Comparison of ENCODE assay signal across 31 cellular contexts in genomic region chr22:41766476-41766875, GRCh38.
"Had no signal": no experiment of that assay in that cellular context is flagged by ENCODE, and none has a peak within 500 bp of the region (broad histone marks: within the 10 kb centered on the region; RNA-seq: fewer than 3 reads in every experiment).

No MANE protein-coding gene starts in this region.

- H3K4me1 ChIP-seq: heart left ventricle, left ventricle myocardium inferior, pancreas, prostate gland, right atrium auricular region, right lobe of liver, transverse colon, upper lobe of left lung, vagina had no signal

- H3K36me3 Mint-ChIP-seq: immature natural killer cell; mesothelial cell of epicardium; naive B cell; natural killer cell treated with Interleukin-12 subunit alpha and Interleukin-12 subunit beta and Interleukin-15 and Interleukin-18, amount 100 ng/mL, for 72 hours; stimulated activated memory B cell treated with anti-CD40 and anti-IgM and Interleukin-4, amounts not matched to agents 10 μg/mL and 1 μg/mL and 100 μg/mL, for 72 hours had no signal

- H3K9me3 ChIP-seq: heart left ventricle, left ventricle myocardium inferior, pancreas, prostate gland, right atrium auricular region, right lobe of liver, transverse colon, upper lobe of left lung, vagina had no signal

- DNase-seq: heart left ventricle; hypothalamus; immature natural killer cell; kidney; left colon; left ventricle myocardium inferior; mesendoderm; naive B cell; nucleus accumbens; pancreas; posterior cingulate gyrus; right lobe of liver; stimulated activated CD4-positive, alpha-beta T cell treated with anti-CD3 and anti-CD28 coated beads, Interleukin-1b, Interleukin-23, amount 100 ng/mL, for 48 hours; stimulated activated CD4-positive, alpha-beta T cell treated with anti-CD3 and anti-CD28 coated beads, Interleukin-2, amount 100 ng/mL, for 48 hours; stimulated activated CD4-positive, alpha-beta T cell treated with anti-CD3 and anti-CD28 coated beads, Interleukin-4, amount 100 ng/mL, for 4 hours; stimulated activated CD8-positive, alpha-beta memory T cell treated with anti-CD3 and anti-CD28 coated beads, Interleukin-4, amount 100 ng/mL, for 48 hours; stimulated activated naive CD4-positive, alpha-beta T cell treated with Interleukin-2 at 50 U/mL for 16 hours; stimulated activated naive CD8-positive, alpha-beta T cell treated with anti-CD3 and anti-CD28 coated beads, Interleukin-15, amount 100 ng/mL, for 72 hours; substantia nigra; transverse colon; upper lobe of left lung had no signal

- H3K27me3 ChIP-seq: heart left ventricle, pancreas, right atrium auricular region, right lobe of liver, transverse colon, upper lobe of left lung, vagina had no signal

- H3K4me3 Mint-ChIP-seq: immature natural killer cell; mesothelial cell of epicardium; naive B cell; natural killer cell treated with Interleukin-12 subunit alpha and Interleukin-12 subunit beta and Interleukin-15 and Interleukin-18, amount 100 ng/mL, for 72 hours; neural crest cell; stimulated activated memory B cell treated with anti-CD40 and anti-IgM and Interleukin-4, amounts not matched to agents 10 μg/mL and 1 μg/mL and 100 μg/mL, for 72 hours; stimulated activated naive CD8-positive, alpha-beta T cell treated with anti-CD3 and anti-CD28 coated beads, Interleukin-15, amount 100 ng/mL, for 72 hours had no signal

- H3K36me3 ChIP-seq: heart left ventricle, left ventricle myocardium inferior, pancreas, prostate gland, right atrium auricular region, right lobe of liver, transverse colon, upper lobe of left lung, vagina had no signal

- H3K4me3 ChIP-seq: heart left ventricle, left ventricle myocardium inferior, lung, pancreas, prostate gland, right atrium auricular region, right lobe of liver, smooth muscle cell, transverse colon, upper lobe of left lung, vagina had no signal

- H3K4me1 Mint-ChIP-seq: immature natural killer cell, mesothelial cell of epicardium had no signal

- FAIRE-seq: islet of Langerhans, kidney, pancreas had no signal

- H3K9me3 Mint-ChIP-seq: immature natural killer cell; mesothelial cell of epicardium; naive B cell; natural killer cell treated with Interleukin-12 subunit alpha and Interleukin-12 subunit beta and Interleukin-15 and Interleukin-18, amount 100 ng/mL, for 72 hours; neural crest cell; stimulated activated memory B cell treated with anti-CD40 and anti-IgM and Interleukin-4, amounts not matched to agents 10 μg/mL and 1 μg/mL and 100 μg/mL, for 72 hours; stimulated activated naive CD8-positive, alpha-beta T cell treated with anti-CD3 and anti-CD28 coated beads, Interleukin-15, amount 100 ng/mL, for 72 hours had no signal

- H3K27ac Mint-ChIP-seq: mesothelial cell of epicardium; naive B cell; stimulated activated memory B cell treated with anti-CD40 and anti-IgM and Interleukin-4, amounts not matched to agents 10 μg/mL and 1 μg/mL and 100 μg/mL, for 72 hours; stimulated activated naive CD8-positive, alpha-beta T cell treated with anti-CD3 and anti-CD28 coated beads, Interleukin-15, amount 100 ng/mL, for 72 hours had no signal

- H3K27ac ChIP-seq: heart left ventricle, left ventricle myocardium inferior, pancreas, prostate gland, right atrium auricular region, right lobe of liver, transverse colon, upper lobe of left lung, vagina had no signal

- ATAC-seq: heart left ventricle; left colon; natural killer cell treated with Interleukin-12 subunit alpha and Interleukin-12 subunit beta and Interleukin-15 and Interleukin-18, amount 100 ng/mL, for 72 hours; pancreas; right lobe of liver; stimulated activated memory B cell treated with anti-CD40 and anti-IgM and Interleukin-4, amounts not matched to agents 10 μg/mL and 1 μg/mL and 100 μg/mL, for 72 hours; stimulated activated naive CD8-positive, alpha-beta T cell treated with anti-CD3 and anti-CD28 coated beads, Interleukin-15, amount 100 ng/mL, for 72 hours had no signal

- H3K4me2 ChIP-seq: smooth muscle cell had no signal

- H3K27me3 Mint-ChIP-seq: stimulated activated memory B cell treated with anti-CD40 and anti-IgM and Interleukin-4, amounts not matched to agents 10 μg/mL and 1 μg/mL and 100 μg/mL, for 72 hours; stimulated activated naive CD8-positive, alpha-beta T cell treated with anti-CD3 and anti-CD28 coated beads, Interleukin-15, amount 100 ng/mL, for 72 hours had no signal
